In the genomic region with DNA sequence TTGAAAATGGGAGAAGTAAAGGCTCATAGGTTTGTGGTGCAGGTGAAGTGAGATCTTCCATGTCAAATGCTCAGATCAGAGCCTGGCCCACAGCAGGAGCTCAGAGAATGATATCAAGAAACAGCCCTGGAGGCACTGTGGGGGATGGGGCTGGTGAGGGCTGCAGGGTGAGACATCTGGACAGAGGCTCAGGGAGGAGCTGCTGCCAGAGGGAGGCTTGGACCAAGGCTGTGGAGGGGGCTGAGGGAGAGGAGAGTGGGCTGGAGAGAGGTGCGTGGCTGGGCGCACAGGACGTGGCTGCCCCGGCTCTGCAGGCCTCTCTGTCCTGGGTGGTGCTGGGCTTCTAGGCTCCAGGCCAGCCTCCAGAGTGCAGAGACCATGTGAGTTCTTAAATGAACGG, we compare ENCODE assay signal across 21 cellular contexts. TPM values are rescaled to one million over a fixed set of nuclear protein-coding genes. Genes with fewer than 3 reads are reported as not detected.
A peak's percentile ranks its signal among the peaks of the same experiment; 100 is the strongest.
DNase-seq lines count a peak whose midpoint lies in the region; ATAC-seq and TF ChIP-seq lines count a peak whose summit lies in the region.
"Had no signal": no experiment of that assay in that cellular context is flagged by ENCODE, and none has a peak within 500 bp of the region (broad histone marks: within the 10 kb centered on the region; RNA-seq: fewer than 3 reads in every experiment).

No MANE protein-coding gene starts in this region.

- WGBS in endodermal cell (ENCODE audit: insufficient coverage in 1 of 2, insufficient read length in 1 of 2), 2 experiments = 94 to 96% methylated on average over 5 of the region's 5 CpGs

- no peak overlapping the region for H3K27ac ChIP-seq in BLaER1 treated with 17β-estradiol and CSF1 and Interleukin-3, amounts not matched to agents 10 nM and 100 nM
- no peak overlapping the region for H3K27ac ChIP-seq in endodermal cell (ENCODE audit: low read depth, low read length)
- H3K27ac ChIP-seq: HL-60 had no signal

- no peaks in the 10 kb centered on the region for H3K36me3 Mint-ChIP-seq in endodermal cell (ENCODE audit: low read depth)
- H3K36me3 Mint-ChIP-seq in activated T-helper 2 cell treated with anti-CD3 and anti-CD28 coated beads, Interferon-gamma antibody, Interleukin-2, Interleukin-4, amounts not matched to agents 10 μg/mL and 5 μg/mL and 100 μg/mL, durations not matched to agents 14 hours and 24 hours and 36 hours (ENCODE audit: low read depth) = no peaks in the 10 kb centered on the region
- H3K36me3 Mint-ChIP-seq: brain; stimulated activated effector memory CD8-positive, alpha-beta T cell treated with anti-CD3 and anti-CD28 coated beads, Interleukin-12 subunit alpha, Interleukin-12 subunit beta, amount 100 ng/mL, for 72 hours; WTC11 had no signal

- peaks cover 43 to 85% (median 61%) of the 10 kb centered on the region in 10 experiments for H3K4me1 ChIP-seq in BLaER1 treated with 17β-estradiol and CSF1 and Interleukin-3, amounts not matched to agents 10 nM and 100 nM
- H3K4me1 ChIP-seq in endodermal cell (ENCODE audit: control insufficient read depth, insufficient read depth, low read length) = no peaks in the 10 kb centered on the region

- H3K4me2 ChIP-seq in BLaER1 treated with 17β-estradiol and CSF1 and Interleukin-3, amounts not matched to agents 10 nM and 100 nM = peak overlapping the region in 6 of 11 experiments; percentile 22 to 47 (median 34); a peak in 7 of 22 replicates

- no peak for ATAC-seq in HG03175 (IDR thresholded peaks at IDR 0.05; ENCODE audit: unreplicated experiment)
- ATAC-seq: activated naive CD8-positive, alpha-beta T cell treated with anti-CD3 and anti-CD28 coated beads, Interleukin-2, amount 50 U/mL, for 24 hours; left colon; stimulated activated effector memory CD8-positive, alpha-beta T cell treated with anti-CD3 and anti-CD28 coated beads, Interleukin-12 subunit alpha, Interleukin-12 subunit beta, amount 100 ng/mL, for 72 hours; WTC11 had no signal

- H4K20me1 ChIP-seq in BLaER1 treated with 17β-estradiol and CSF1 and Interleukin-3, amounts not matched to agents 10 nM and 100 nM = peaks cover 0 to 20% (median 4%) of the 10 kb centered on the region in 11 experiments; a peak in 9 of 22 replicates

- H3K27ac Mint-ChIP-seq in endodermal cell = no peak overlapping the region
- no peak overlapping the region for H3K27ac Mint-ChIP-seq in activated T-helper 2 cell treated with anti-CD3 and anti-CD28 coated beads, Interferon-gamma antibody, Interleukin-2, Interleukin-4, amounts not matched to agents 10 μg/mL and 5 μg/mL and 100 μg/mL, durations not matched to agents 14 hours and 24 hours and 36 hours
- H3K27ac Mint-ChIP-seq: activated naive CD8-positive, alpha-beta T cell treated with anti-CD3 and anti-CD28 coated beads, Interleukin-2, amount 50 U/mL, for 24 hours; IgD-negative memory B cell; stimulated activated effector memory CD8-positive, alpha-beta T cell treated with anti-CD3 and anti-CD28 coated beads, Interleukin-12 subunit alpha, Interleukin-12 subunit beta, amount 100 ng/mL, for 72 hours; WTC11 had no signal

- H3K9ac ChIP-seq in BLaER1 treated with 17β-estradiol and CSF1 and Interleukin-3, amounts not matched to agents 10 nM and 100 nM = no peak overlapping the region
- no peak overlapping the region for H3K9ac ChIP-seq in endodermal cell (ENCODE audit: extremely low read depth, low read length, poor library complexity, severe bottlenecking)

- H3K9me3 ChIP-seq in BLaER1 treated with 17β-estradiol and CSF1 and Interleukin-3, amounts not matched to agents 10 nM and 100 nM (replicated peaks in 1 of 11) = no peaks in the 10 kb centered on the region
- no peaks in the 10 kb centered on the region for H3K9me3 ChIP-seq in endodermal cell (ENCODE audit: control insufficient read depth, low read length)

- peaks cover 3% of the 10 kb centered on the region for H3K4me1 Mint-ChIP-seq in endodermal cell
- H3K4me1 Mint-ChIP-seq in activated T-helper 2 cell treated with anti-CD3 and anti-CD28 coated beads, Interferon-gamma antibody, Interleukin-2, Interleukin-4, amounts not matched to agents 10 μg/mL and 5 μg/mL and 100 μg/mL, durations not matched to agents 14 hours and 24 hours and 36 hours (ENCODE audit: low read depth) = no peaks in the 10 kb centered on the region
- H3K4me1 Mint-ChIP-seq: activated naive CD8-positive, alpha-beta T cell treated with anti-CD3 and anti-CD28 coated beads, Interleukin-2, amount 50 U/mL, for 24 hours; stimulated activated effector memory CD8-positive, alpha-beta T cell treated with anti-CD3 and anti-CD28 coated beads, Interleukin-12 subunit alpha, Interleukin-12 subunit beta, amount 100 ng/mL, for 72 hours had no signal

- peaks cover 42% of the 10 kb centered on the region for H3K27me3 Mint-ChIP-seq in endodermal cell (ENCODE audit: insufficient read depth)
- H3K27me3 Mint-ChIP-seq in activated T-helper 2 cell treated with anti-CD3 and anti-CD28 coated beads, Interferon-gamma antibody, Interleukin-2, Interleukin-4, amounts not matched to agents 10 μg/mL and 5 μg/mL and 100 μg/mL, durations not matched to agents 14 hours and 24 hours and 36 hours (ENCODE audit: low read depth) = peaks cover 33% of the 10 kb centered on the region

- peaks cover 9 to 32% (median 12%) of the 10 kb centered on the region in 11 experiments for H3K27me3 ChIP-seq in BLaER1 treated with 17β-estradiol and CSF1 and Interleukin-3, amounts not matched to agents 10 nM and 100 nM
- H3K27me3 ChIP-seq in H7 (ENCODE audit: control insufficient read depth, insufficient read depth, low read length) = peaks cover 17% of the 10 kb centered on the region
- peaks cover 43% of the 10 kb centered on the region for H3K27me3 ChIP-seq in endodermal cell (ENCODE audit: control insufficient read depth, insufficient read depth, low read length, poor library complexity, severe bottlenecking)

- TF ChIP-seq CTCF in endodermal cell (conservative IDR thresholded peaks at IDR 0.05) = no peak

- no peaks in the 10 kb centered on the region for H3K36me3 ChIP-seq in BLaER1 treated with 17β-estradiol and CSF1 and Interleukin-3, amounts not matched to agents 10 nM and 100 nM
- no peaks in the 10 kb centered on the region for H3K36me3 ChIP-seq in H7 (replicated peaks; ENCODE audit: control insufficient read depth, insufficient read depth, low read length)
- H3K36me3 ChIP-seq in endodermal cell (ENCODE audit: control insufficient read depth, insufficient read depth, low read length) = no peaks in the 10 kb centered on the region

- intact Hi-C loops in activated T-helper 2 cell treated with anti-CD3 and anti-CD28 coated beads, Interferon-gamma antibody, Interleukin-2, Interleukin-4, amounts not matched to agents 10 μg/mL and 5 μg/mL and 100 μg/mL, durations not matched to agents 14 hours and 24 hours and 36 hours (cut with micrococcal nuclease) = no loop called here

- peak; percentile 38 for DNase-seq in H7
- DNase-seq in endodermal cell = peak; percentile 42
- DNase-seq in retina = peak; percentile 49
- DNase-seq in HPDE6-E6E7 (ENCODE audit: extremely low spot score) = no peak
- no peak for DNase-seq in superior temporal gyrus (ENCODE audit: extremely low spot score)
- no peak for DNase-seq in activated T-helper 2 cell treated with anti-CD3 and anti-CD28 coated beads, Interferon-gamma antibody, Interleukin-2, Interleukin-4, amounts not matched to agents 10 μg/mL and 5 μg/mL and 100 μg/mL, durations not matched to agents 14 hours and 24 hours and 36 hours (ENCODE audit: low spot score)
- DNase-seq: activated CD4-positive, alpha-beta T cell treated with anti-CD3 and anti-CD28 coated beads, Interleukin-2, amount 50 U/mL, for 48 hours; activated CD8-positive, alpha-beta memory T cell treated with anti-CD3 and anti-CD28 coated beads, Interleukin-2, amount 50 U/mL, for 48 hours; activated naive CD8-positive, alpha-beta T cell treated with anti-CD3 and anti-CD28 coated beads, Interleukin-2, amount 50 U/mL, for 24 hours; DMS79 treated with DMSO at 0.1 percent for 48 hours; GOT3; left colon; NCI-H1417 treated with DMSO at 0.1 percent for 48 hours; NCI-H446 treated with DMSO at 0.1 percent for 48 hours had no signal

- no peak overlapping the region for H3K4me3 Mint-ChIP-seq in endodermal cell
- no peak overlapping the region for H3K4me3 Mint-ChIP-seq in activated T-helper 2 cell treated with anti-CD3 and anti-CD28 coated beads, Interferon-gamma antibody, Interleukin-2, Interleukin-4, amounts not matched to agents 10 μg/mL and 5 μg/mL and 100 μg/mL, durations not matched to agents 14 hours and 24 hours and 36 hours (ENCODE audit: low read depth)
- H3K4me3 Mint-ChIP-seq: activated naive CD8-positive, alpha-beta T cell treated with anti-CD3 and anti-CD28 coated beads, Interleukin-2, amount 50 U/mL, for 24 hours; stimulated activated effector memory CD8-positive, alpha-beta T cell treated with anti-CD3 and anti-CD28 coated beads, Interleukin-12 subunit alpha, Interleukin-12 subunit beta, amount 100 ng/mL, for 72 hours; WTC11 had no signal

- H3K9me3 Mint-ChIP-seq in endodermal cell = no peaks in the 10 kb centered on the region
- H3K9me3 Mint-ChIP-seq in activated T-helper 2 cell treated with anti-CD3 and anti-CD28 coated beads, Interferon-gamma antibody, Interleukin-2, Interleukin-4, amounts not matched to agents 10 μg/mL and 5 μg/mL and 100 μg/mL, durations not matched to agents 14 hours and 24 hours and 36 hours = no peaks in the 10 kb centered on the region
- H3K9me3 Mint-ChIP-seq: activated naive CD8-positive, alpha-beta T cell treated with anti-CD3 and anti-CD28 coated beads, Interleukin-2, amount 50 U/mL, for 24 hours; brain; stimulated activated effector memory CD8-positive, alpha-beta T cell treated with anti-CD3 and anti-CD28 coated beads, Interleukin-12 subunit alpha, Interleukin-12 subunit beta, amount 100 ng/mL, for 72 hours; WTC11 had no signal

- H3K4me3 ChIP-seq in BLaER1 treated with 17β-estradiol and CSF1 and Interleukin-3, amounts not matched to agents 10 nM and 100 nM = no peak overlapping the region
- H3K4me3 ChIP-seq in H7 (ENCODE audit: insufficient read depth, low read depth, low read length) (no peak overlapping the region), endodermal cell (ENCODE audit: low read length) (no peak overlapping the region)

RNA-seq across cellular contexts. Expression of a gene that starts 5.6 kb away (rescaled TPM):
- total RNA-seq in H7 (2014; rRNA removed; shearing (Covaris generic)) = 2.0 and 4.9 TPM in 2 replicates
- total RNA-seq in endodermal cell = 1 to 10 TPM; 1.4 to 1.9 TPM
- 10.6 TPM for polyA plus RNA-seq in endodermal cell (2013, experiment 1 of 2)
- polyA plus RNA-seq in endodermal cell (2013, experiment 2 of 2) = 9.6 TPM
- 0.02 and 0.05 TPM in 2 replicates for total RNA-seq in activated T-helper 2 cell treated with anti-CD3 and anti-CD28 coated beads, Interferon-gamma antibody, Interleukin-2, Interleukin-4, amounts not matched to agents 10 μg/mL and 5 μg/mL and 100 μg/mL, durations not matched to agents 14 hours and 24 hours and 36 hours
- polyA plus RNA-seq: IgD-negative memory B cell had no signal

Comparison
In these comparisons a context has a peak if more than half of its experiments do, and no peak if none do; other contexts are left out.
1. DNase-seq: peak in H7 (single experiment), endodermal cell (single experiment) and retina (single experiment); none in HPDE6-E6E7 (single experiment), superior temporal gyrus (single experiment) and activated T-helper 2 cell treated with anti-CD3 and anti-CD28 coated beads, Interferon-gamma antibody, Interleukin-2, Interleukin-4, amounts not matched to agents 10 μg/mL and 5 μg/mL and 100 μg/mL, durations not matched to agents 14 hours and 24 hours and 36 hours (single experiment).